7 cellular contexts compared by ENCODE assay signal in the genomic region with DNA sequence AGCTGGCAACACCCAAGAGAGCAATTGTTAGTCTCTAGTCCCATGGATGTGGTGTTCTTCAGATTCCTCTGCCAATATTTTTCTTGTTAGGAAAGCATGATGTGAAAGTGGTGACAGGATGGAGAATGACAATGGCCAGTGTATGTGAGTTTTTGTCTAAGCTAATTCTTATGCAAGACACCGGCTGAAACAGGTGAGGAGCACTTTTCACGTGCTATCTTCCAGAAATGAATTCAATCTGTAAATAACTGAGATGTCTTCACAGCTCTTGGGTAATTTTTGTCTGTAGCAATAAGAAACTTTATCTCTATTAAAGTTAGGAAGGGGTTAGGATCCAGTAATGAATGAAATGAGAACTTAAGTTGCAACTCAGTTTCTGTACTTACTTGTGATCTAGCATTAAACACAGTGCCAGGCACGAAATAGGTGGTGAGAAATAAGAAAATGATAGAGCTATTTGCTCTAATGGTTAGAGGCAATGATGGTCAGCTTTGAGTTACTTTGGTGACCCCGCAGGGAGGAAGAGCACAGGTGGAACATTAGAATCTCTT. TPM values are rescaled to one million over a fixed set of nuclear protein-coding genes. Genes with fewer than 3 reads are reported as not detected.
A peak's percentile ranks its signal among the peaks of the same experiment; 100 is the strongest.
DNase-seq lines count a peak whose midpoint lies in the region; ATAC-seq, FAIRE-seq and TF ChIP-seq lines count a peak whose summit lies in the region.

No MANE protein-coding gene starts in this region.

- no peak for ATAC-seq in T-cell (replicated peaks in 1 of 4)
- no peak for ATAC-seq in GM18498 (IDR thresholded peaks at IDR 0.05; ENCODE audit: unreplicated experiment)
- ATAC-seq in GM21576 (IDR thresholded peaks at IDR 0.05; ENCODE audit: unreplicated experiment) = no peak

- FAIRE-seq in H54 (lab: Jason Lieb, UNC) (peak; percentile 58), small intestine (lab: Jason Lieb, UNC) (no peak)

- no peaks in the 10 kb centered on the region for H3K9me3 ChIP-seq in small intestine (ENCODE audit: control insufficient read depth, low read depth)

- CTCF ChIA-PET in T-cell (lab: Charles Lee) = interaction anchor here (0.6 to 2.8 kb wide), 9 partner anchors 9 to 228 kb away, joined by 4 to 16 read pairs (median 6); a partner anchor contains a TSS

- peak overlapping the region in 1 of 2 donors; percentile 70 for H3K27ac ChIP-seq in small intestine (ENCODE audit: low read depth in 1 of 2, low read length in 1 of 2)

- H3K4me3 ChIP-seq in small intestine (ENCODE audit: low read depth in 1 of 2, low read length in 2 of 2) = peak overlapping the region; percentile 79 to 97

- peaks cover 6% of the 10 kb centered on the region for H3K36me3 Mint-ChIP-seq in T-cell
- no peaks in the 10 kb centered on the region for H3K36me3 Mint-ChIP-seq in glutamatergic neuron (ENCODE audit: unreplicated experiment)

- H3K27ac Mint-ChIP-seq in T-cell = peak overlapping the region in 1 of 2 donors; percentile 87
- peak overlapping the region; percentile 53 for H3K27ac Mint-ChIP-seq in glutamatergic neuron (ENCODE audit: unreplicated experiment)

- H3K9me3 Mint-ChIP-seq in T-cell (no peaks in the 10 kb centered on the region), glutamatergic neuron (ENCODE audit: unreplicated experiment) (peaks cover 4% of the 10 kb centered on the region)

- H3K4me1 ChIP-seq in small intestine (ENCODE audit: control insufficient read depth in 2 of 2, insufficient read depth in 1 of 2, low read depth in 1 of 2, low read length in 1 of 2) = peaks cover 6 to 7% of the 10 kb centered on the region in 2 donors

- H3K27me3 ChIP-seq in small intestine (ENCODE audit: control insufficient read depth in 2 of 2, insufficient read depth in 2 of 2, low read length in 2 of 2) = no peaks in the 10 kb centered on the region

- peak overlapping the region; percentile 84 to 94 (median 91) for H3K4me3 Mint-ChIP-seq in T-cell
- H3K4me3 Mint-ChIP-seq in glutamatergic neuron (ENCODE audit: unreplicated experiment) = peak overlapping the region; percentile 89

- no peak for TF ChIP-seq POLR2A in H54 (IDR thresholded peaks at IDR 0.05; ENCODE audit: low read depth, low read length)

- POLR2A ChIA-PET in T-cell (lab: Charles Lee) = interaction anchor here (0.6 to 1.0 kb wide), 4 partner anchors 12 to 128 kb away, joined by 3 read pairs; no protein-coding TSS in a partner anchor

- TF ChIP-seq CTCF in glutamatergic neuron (IDR thresholded peaks at IDR 0.05; ENCODE audit: partially characterized antibody, unreplicated experiment) = no peak

- 44 to 62% (median 55%) methylated on average over 4 of the region's 4 CpGs for WGBS in small intestine, 3 donors

- H3K27me3 Mint-ChIP-seq in T-cell (no peaks in the 10 kb centered on the region), glutamatergic neuron (ENCODE audit: unreplicated experiment) (peaks cover 5% of the 10 kb centered on the region)

- H3K4me1 Mint-ChIP-seq in T-cell = peaks cover 46 to 67% (median 59%) of the 10 kb centered on the region in 3 donors
- peaks cover 12% of the 10 kb centered on the region for H3K4me1 Mint-ChIP-seq in glutamatergic neuron (ENCODE audit: low read depth, unreplicated experiment)

- H3K36me3 ChIP-seq in small intestine (ENCODE audit: control insufficient read depth in 2 of 2, insufficient read depth in 2 of 2, low read length in 2 of 2) = no peaks in the 10 kb centered on the region

- DNase-seq in H54 (ENCODE audit: insufficient read length, low spot score) = no peak
- no peak for DNase-seq in T-cell
- DNase-seq in glutamatergic neuron = no peak
- DNase-seq in small intestine = no peak
- DNase-seq in hippocampal formation (lab: John Stamatoyannopoulos, UW) = no peak

RNA-seq across cellular contexts. Expression of a gene that starts 0.7 kb away (rescaled TPM):
- total RNA-seq in T-cell (10 to 100 TPM; 26.1 to 32.3 (median 29.6) TPM), glutamatergic neuron (ENCODE audit: unreplicated experiment) (50.8 TPM)
- polyA plus RNA-seq in small intestine = 10 to 100 TPM in 1 of 3 donors, 1 to 10 TPM in 2; 7.6 to 14.1 (median 9.4) TPM
